ENCODE assay signal across 26 cellular contexts in the genomic region with DNA sequence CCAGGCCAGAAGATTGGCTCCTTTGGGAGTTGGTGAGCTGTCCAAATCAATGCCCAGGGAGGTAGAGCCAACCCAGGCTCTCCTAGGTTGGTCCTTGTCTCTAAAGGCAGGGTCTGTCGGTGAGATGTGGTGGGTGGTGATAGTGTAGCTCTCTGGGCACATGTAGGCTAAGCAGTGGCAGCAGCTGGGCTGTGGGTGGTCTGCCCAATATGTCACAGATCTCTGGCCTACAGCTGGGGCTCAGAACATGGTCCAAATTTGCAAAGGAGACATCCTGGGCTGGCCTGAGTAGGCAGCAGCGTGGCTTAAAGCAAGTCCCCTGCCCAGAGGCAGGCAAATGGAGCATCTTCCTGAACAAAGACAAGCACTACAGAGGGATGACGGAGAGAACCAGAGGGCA.
A peak's percentile ranks its signal among the peaks of the same experiment; 100 is the strongest.
DNase-seq lines count a peak whose midpoint lies in the region; ATAC-seq and TF ChIP-seq lines count a peak whose summit lies in the region.
"Had no signal": no experiment of that assay in that cellular context is flagged by ENCODE, and none has a peak within 500 bp of the region (broad histone marks: within the 10 kb centered on the region; RNA-seq: fewer than 3 reads in every experiment).

No MANE protein-coding gene starts in this region.

- ATAC-seq in natural killer cell treated with Interleukin-12 subunit alpha and Interleukin-12 subunit beta and Interleukin-15 and Interleukin-18, amount 100 ng/mL, for 72 hours, result no peak
- ATAC-seq in natural killer cell (no peak), GM23338 (no peak), activated B cell treated with CpG ODN at 0.5 μM for 24 hours (ENCODE audit: low read depth) (no peak), GM18858 (IDR thresholded peaks at IDR 0.05; ENCODE audit: unreplicated experiment) (no peak), T-helper 17 cell (no peak)
- ATAC-seq: activated CD4-positive, CD25-positive, alpha-beta regulatory T cell treated with anti-CD3 and anti-CD28 coated beads, Interleukin-2, amount 50 U/mL, for 24 hours; heart left ventricle; HepG2; naive thymus-derived CD8-positive, alpha-beta T cell had no signal

- H3K27ac Mint-ChIP-seq in natural killer cell treated with Interleukin-12 subunit alpha and Interleukin-12 subunit beta and Interleukin-15 and Interleukin-18, amount 100 ng/mL, for 72 hours, result peak overlapping the region; percentile 65 to 75
- H3K27ac Mint-ChIP-seq in natural killer cell, result no peak overlapping the region
- peak overlapping the region; percentile 33; the same call in 1 of the 2 replicates for H3K27ac Mint-ChIP-seq in GM23338
- peak overlapping the region; percentile 95 for H3K27ac Mint-ChIP-seq in activated B cell treated with CpG ODN at 0.5 μM for 24 hours
- no peak overlapping the region for H3K27ac Mint-ChIP-seq in T-helper 17 cell
- H3K27ac Mint-ChIP-seq: activated CD4-positive, alpha-beta memory T cell treated with anti-CD3 and anti-CD28 coated beads, Interleukin-2, amount 10 ng/mL, durations not matched to agents 7 days and 5 days had no signal

- H3K27me3 Mint-ChIP-seq in natural killer cell treated with Interleukin-12 subunit alpha and Interleukin-12 subunit beta and Interleukin-15 and Interleukin-18, amount 100 ng/mL, for 72 hours, result no peaks in the 10 kb centered on the region
- H3K27me3 Mint-ChIP-seq in natural killer cell (ENCODE audit: low read depth in 2 of 2) (no peaks in the 10 kb centered on the region), GM23338 (ENCODE audit: insufficient read depth, low read depth, poor library complexity) (peaks cover 9% of the 10 kb centered on the region), activated B cell treated with CpG ODN at 0.5 μM for 24 hours (no peaks in the 10 kb centered on the region), T-helper 17 cell (no peaks in the 10 kb centered on the region)
- H3K27me3 Mint-ChIP-seq: activated CD4-positive, alpha-beta memory T cell treated with anti-CD3 and anti-CD28 coated beads, Interleukin-2, amount 10 ng/mL, durations not matched to agents 7 days and 5 days; brain; naive thymus-derived CD8-positive, alpha-beta T cell had no signal

- H3F3A ChIP-seq in GM23338 (replicated peaks; ENCODE audit: low read depth), result no peaks in the 10 kb centered on the region

- no peaks in the 10 kb centered on the region for H3K36me3 ChIP-seq in GM23338 (ENCODE audit: insufficient read depth)
- H3K36me3 ChIP-seq: adrenal gland, ovary had no signal

- H3K4me1 ChIP-seq in GM23338 (ENCODE audit: insufficient read depth), result 0 out of 2 replicates have a peak, but pooled peaks cover 4% of the 10 kb centered on the region

- intact Hi-C loops in natural killer cell (cut with micrococcal nuclease) (loop anchor here (10.0 kb wide), 1 partner anchor 1329 kb away; no protein-coding TSS in a partner anchor), activated B cell treated with CpG ODN at 0.5 μM for 24 hours (cut with micrococcal nuclease) (loop anchor here (5.0 to 10.0 kb wide), 4 partner anchors 304 to 1809 kb away; a partner anchor contains a TSS)

- TF ChIP-seq CTCF in natural killer cell (IDR thresholded peaks at IDR 0.05) (no peak), GM23338 (conservative IDR thresholded peaks at IDR 0.05; ENCODE audit: low read depth in 2 of 2) (no peak), activated B cell treated with CpG ODN at 0.5 μM for 24 hours (IDR thresholded peaks at IDR 0.05) (no peak)

- no peaks in the 10 kb centered on the region; the same call in 1 of the 2 replicates for H4K20me1 ChIP-seq in GM23338 (replicated peaks; ENCODE audit: insufficient read depth)

- H3K27me3 ChIP-seq in GM23338 (ENCODE audit: insufficient read depth), result no peaks in the 10 kb centered on the region
- H3K27me3 ChIP-seq: adrenal gland, heart left ventricle, ovary, Peyer's patch, tibial nerve had no signal

- CTCF ChIA-PET in activated B cell treated with CpG ODN at 0.5 μM for 24 hours (lab: Charles Lee), result interaction anchor here (1.4 to 7.6 kb wide), 3 partner anchors 14 to 671 kb away, joined by 5 to 63 read pairs (median 10); no protein-coding TSS in a partner anchor

- H3K9me3 ChIP-seq in T-helper 17 cell (ENCODE audit: control insufficient read depth, low read length, poor library complexity, severe bottlenecking), result no peaks in the 10 kb centered on the region
- H3K9me3 ChIP-seq: adrenal gland, heart left ventricle, ovary, Peyer's patch, tibial nerve had no signal

- H3K4me1 Mint-ChIP-seq in natural killer cell treated with Interleukin-12 subunit alpha and Interleukin-12 subunit beta and Interleukin-15 and Interleukin-18, amount 100 ng/mL, for 72 hours (ENCODE audit: low read depth in 2 of 2), result peaks cover 62% of the 10 kb centered on the region in 2 donors
- H3K4me1 Mint-ChIP-seq in natural killer cell (peaks cover 15 to 17% of the 10 kb centered on the region in 2 donors), GM23338 (peaks cover 7% of the 10 kb centered on the region; the same call in 2 of the 3 replicates), activated B cell treated with CpG ODN at 0.5 μM for 24 hours (peaks cover 96% of the 10 kb centered on the region), T-helper 17 cell (peaks cover 14% of the 10 kb centered on the region)

- no peak overlapping the region for H2AFZ ChIP-seq in GM23338

- H3K27ac ChIP-seq in GM23338 (ENCODE audit: low read depth), result no peak overlapping the region
- H3K27ac ChIP-seq: adrenal gland, heart left ventricle, ovary had no signal

- no peaks in the 10 kb centered on the region for H3K9me2 ChIP-seq in GM23338 (ENCODE audit: insufficient read depth)

- H3K4me3 Mint-ChIP-seq in natural killer cell treated with Interleukin-12 subunit alpha and Interleukin-12 subunit beta and Interleukin-15 and Interleukin-18, amount 100 ng/mL, for 72 hours, result no peak overlapping the region
- H3K4me3 Mint-ChIP-seq in natural killer cell (no peak overlapping the region), GM23338 (no peak overlapping the region), activated B cell treated with CpG ODN at 0.5 μM for 24 hours (peak overlapping the region; percentile 56), T-helper 17 cell (no peak overlapping the region)
- H3K4me3 Mint-ChIP-seq: activated CD4-positive, alpha-beta memory T cell treated with anti-CD3 and anti-CD28 coated beads, Interleukin-2, amount 10 ng/mL, durations not matched to agents 7 days and 5 days; brain had no signal

- H3K4me2 ChIP-seq in GM23338, result no peak overlapping the region

- no peak overlapping the region for H3K4me3 ChIP-seq in GM23338
- H3K4me3 ChIP-seq: adrenal gland, heart left ventricle, ovary, Peyer's patch, tibial nerve had no signal

- POLR2A ChIA-PET in activated B cell treated with CpG ODN at 0.5 μM for 24 hours (lab: Charles Lee), result interaction anchor here (0.5 to 4.2 kb wide), 7 partner anchors 9 to 1583 kb away, joined by 3 to 38 read pairs (median 9); a partner anchor contains a TSS

- no peak for DNase-seq in natural killer cell treated with Interleukin-12 subunit alpha and Interleukin-12 subunit beta and Interleukin-15 and Interleukin-18, amount 100 ng/mL, for 72 hours (ENCODE audit: low spot score)
- DNase-seq in natural killer cell (no peak), GM23338 (ENCODE audit: low spot score) (no peak), activated B cell treated with CpG ODN at 0.5 μM for 24 hours (no peak), NCI-H2171 (lab: John Stamatoyannopoulos, UW) (no peak), NCI-H146 (lab: John Stamatoyannopoulos, UW) (no peak), T-helper 17 cell (no peak)
- DNase-seq: activated CD4-positive, alpha-beta memory T cell treated with anti-CD3 and anti-CD28 coated beads, Interleukin-2, amount 10 ng/mL, durations not matched to agents 7 days and 5 days; activated gamma-delta T cell treated with Interleukin-2 at 50 U/mL for 16 hours; activated T-cell treated with anti-CD3 and anti-CD28 coated beads for 4 hours; adrenal gland; AML-193; effector CD8-positive, alpha-beta T cell; GDM1; heart left ventricle; naive thymus-derived CD8-positive, alpha-beta T cell; NCI-H1694; NCI-H510A treated with DMSO at 0.1 percent for 48 hours; ovary; stimulated activated CD4-positive, alpha-beta T cell treated with anti-CD3 and anti-CD28 coated beads, Interleukin-4, amount 100 ng/mL, for 24 hours had no signal

- no peaks in the 10 kb centered on the region for H3K36me3 Mint-ChIP-seq in natural killer cell treated with Interleukin-12 subunit alpha and Interleukin-12 subunit beta and Interleukin-15 and Interleukin-18, amount 100 ng/mL, for 72 hours
- H3K36me3 Mint-ChIP-seq in natural killer cell (no peaks in the 10 kb centered on the region), GM23338 (ENCODE audit: low read depth) (peaks cover 2% of the 10 kb centered on the region; the same call in 2 of the 3 replicates), activated B cell treated with CpG ODN at 0.5 μM for 24 hours (ENCODE audit: low read depth) (no peaks in the 10 kb centered on the region), T-helper 17 cell (ENCODE audit: low read depth) (peaks cover 5% of the 10 kb centered on the region)
- H3K36me3 Mint-ChIP-seq: brain had no signal

- no peaks in the 10 kb centered on the region for H3K9me3 Mint-ChIP-seq in natural killer cell treated with Interleukin-12 subunit alpha and Interleukin-12 subunit beta and Interleukin-15 and Interleukin-18, amount 100 ng/mL, for 72 hours
- H3K9me3 Mint-ChIP-seq in natural killer cell (no peaks in the 10 kb centered on the region), GM23338 (no peaks in the 10 kb centered on the region), activated B cell treated with CpG ODN at 0.5 μM for 24 hours (no peaks in the 10 kb centered on the region)
- H3K9me3 Mint-ChIP-seq: activated CD4-positive, alpha-beta memory T cell treated with anti-CD3 and anti-CD28 coated beads, Interleukin-2, amount 10 ng/mL, durations not matched to agents 7 days and 5 days; brain; naive thymus-derived CD8-positive, alpha-beta T cell had no signal

- H3K79me2 ChIP-seq in GM23338 (replicated peaks; ENCODE audit: insufficient read depth), result no peaks in the 10 kb centered on the region

TF ChIP-seq in GM23338, 12 proteins besides CTCF, POLR2A, EP300 and RAD21 (continues in another document):
- TF ChIP-seq POLR2AphosphoS5 (IDR thresholded peaks at IDR 0.05; ENCODE audit: low read depth) (no peak), JUNB (IDR thresholded peaks at IDR 0.05; ENCODE audit: unreplicated experiment) (no peak), CREB1 (CRISPR knock-in tag; IDR thresholded peaks at IDR 0.05; ENCODE audit: low read depth) (no peak), ZNF331 (CRISPR knock-in tag; IDR thresholded peaks at IDR 0.05; ENCODE audit: low read depth) (no peak), STAT1 (IDR thresholded peaks at IDR 0.05; ENCODE audit: unreplicated experiment) (no peak), ZNF114 (CRISPR knock-in tag; IDR thresholded peaks at IDR 0.05) (no peak)

Comparison
In these comparisons a context has a peak if more than half of its experiments do, and no peak if none do; other contexts are left out.
1. H3K27ac Mint-ChIP-seq: peak in natural killer cell treated with Interleukin-12 subunit alpha and Interleukin-12 subunit beta and Interleukin-15 and Interleukin-18, amount 100 ng/mL, for 72 hours (2 of 2), GM23338 (single experiment) and activated B cell treated with CpG ODN at 0.5 μM for 24 hours (single experiment); none in natural killer cell (0 of 2) and T-helper 17 cell (single experiment).